Comparison of ENCODE assay signal across 22 cellular contexts in genomic region chr15:27179789-27180188, GRCh38.
DNase-seq lines count a peak whose midpoint lies in the region.
"Had no signal": no experiment of that assay in that cellular context is flagged by ENCODE, and none has a peak within 500 bp of the region (broad histone marks: within the 10 kb centered on the region; RNA-seq: fewer than 3 reads in every experiment).

No MANE protein-coding gene starts in this region.

- DNase-seq in DMS153 (lab: John Stamatoyannopoulos, UW) = peak; percentile 1
- DNase-seq in DMS153 treated with DMSO at 0.1 percent for 48 hours (lab: John Stamatoyannopoulos, UW; ENCODE audit: unreplicated experiment) = no peak
- peak; percentile 31 for DNase-seq in COLO668 (lab: John Stamatoyannopoulos, UW; ENCODE audit: unreplicated experiment)
- peak; percentile 29 for DNase-seq in NCI-H187 treated with DMSO at 0.1 percent for 48 hours (lab: John Stamatoyannopoulos, UW)
- DNase-seq in OCI-M1 (lab: John Stamatoyannopoulos, UW) = peak; percentile 67
- no peak for DNase-seq in D341Med (ENCODE audit: low spot score)
- no peak for DNase-seq in 8988T
- DNase-seq: ACHN; BE2C; Calu3; CD8-positive, alpha-beta memory T cell; DND-41; Karpas-422; MV-4-11; NCI-H1105; NCI-H1436 treated with DMSO at 0.1 percent for 48 hours; NCI-H2081; NCI-H446 treated with DMSO at 0.1 percent for 48 hours; NCI-H69; RPMI8226; SHP77 treated with DMSO at 0.1 percent for 48 hours; T-helper 1 cell had no signal

Comparison
In these comparisons a context has a peak if more than half of its experiments do, and no peak if none do; other contexts are left out.
1. DNase-seq: peak in DMS153 (single experiment), COLO668 (single experiment), NCI-H187 treated with DMSO at 0.1 percent for 48 hours (single experiment) and OCI-M1 (single experiment); none in DMS153 treated with DMSO at 0.1 percent for 48 hours (single experiment), D341Med (single experiment) and 8988T (single experiment).